12 cellular contexts compared by ENCODE assay signal in the genomic region with DNA sequence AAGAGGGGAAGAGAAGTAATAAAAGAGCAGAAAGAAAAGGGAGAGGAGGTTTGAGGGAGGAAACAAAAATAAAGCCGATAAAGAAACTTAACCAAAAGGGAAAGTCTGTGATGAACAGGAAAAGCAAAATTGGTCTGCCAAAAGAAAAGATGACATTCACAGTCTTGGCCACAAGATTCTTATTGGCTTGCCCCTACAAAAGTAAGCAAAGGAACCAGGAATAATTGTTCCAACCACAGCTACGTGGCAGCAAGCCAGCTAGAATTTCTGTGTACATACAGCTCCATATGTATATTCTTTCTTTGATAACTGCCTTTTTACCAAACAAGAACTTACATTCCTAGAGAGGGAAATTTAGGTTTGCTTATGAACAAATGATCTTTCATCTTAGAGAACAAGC.
DNase-seq lines count a peak whose midpoint lies in the region; ATAC-seq, FAIRE-seq and TF ChIP-seq lines count a peak whose summit lies in the region.
"Had no signal": no experiment of that assay in that cellular context is flagged by ENCODE, and none has a peak within 500 bp of the region (broad histone marks: within the 10 kb centered on the region; RNA-seq: fewer than 3 reads in every experiment).

No MANE protein-coding gene starts in this region.

- dilution Hi-C loops in keratinocyte (cut with MboI; ENCODE audit: extremely low pct_ligation_motif_present, low sequenced_read_pairs), result no loop called here

- H3K36me3 ChIP-seq in keratinocyte (ENCODE audit: control insufficient read depth in 2 of 2, extremely low read depth in 1 of 2, insufficient read depth in 2 of 2, low read length in 2 of 2), result peaks cover 17 to 22% of the 10 kb centered on the region in 2 experiments
- peaks cover 3% of the 10 kb centered on the region for H3K36me3 ChIP-seq in CD4-positive, alpha-beta memory T cell (ENCODE audit: insufficient read depth, low read length)
- H3K36me3 ChIP-seq: breast epithelium had no signal

- H3K27ac Mint-ChIP-seq in activated naive CD8-positive, alpha-beta T cell treated with anti-CD3 and anti-CD28 coated beads for 36 hours, result peak overlapping the region; percentile 25
- H3K27ac Mint-ChIP-seq in CD4-positive, alpha-beta memory T cell, result peak overlapping the region in 1 of 7 donors; percentile 57
- H3K27ac Mint-ChIP-seq: memory B cell had no signal

- H3K27me3 ChIP-seq in keratinocyte (ENCODE audit: control insufficient read depth, extremely low read depth, insufficient read depth, low read length), result no peaks in the 10 kb centered on the region
- H3K27me3 ChIP-seq in CD4-positive, alpha-beta memory T cell (ENCODE audit: insufficient read depth, low read length), result no peaks in the 10 kb centered on the region
- H3K27me3 ChIP-seq: breast epithelium had no signal

- peaks cover 11% of the 10 kb centered on the region for H3K36me3 Mint-ChIP-seq in activated naive CD8-positive, alpha-beta T cell treated with anti-CD3 and anti-CD28 coated beads for 36 hours
- peaks cover 47 to 51% of the 10 kb centered on the region in 2 donors for H3K36me3 Mint-ChIP-seq in CD4-positive, alpha-beta memory T cell

- H3K4me1 ChIP-seq in keratinocyte (ENCODE audit: control insufficient read depth, extremely low read depth, insufficient read depth, low read length), result no peaks in the 10 kb centered on the region
- H3K4me1 ChIP-seq in CD4-positive, alpha-beta memory T cell (ENCODE audit: insufficient read depth, low read length), result no peaks in the 10 kb centered on the region
- H3K4me1 ChIP-seq: breast epithelium had no signal

- no peaks in the 10 kb centered on the region for H4K20me1 ChIP-seq in keratinocyte (ENCODE audit: control insufficient read depth, extremely low read depth, insufficient read depth, low read length)

- no peaks in the 10 kb centered on the region for H3K9me1 ChIP-seq in keratinocyte (ENCODE audit: control insufficient read depth, extremely low read depth, insufficient read depth, low read length)

- H3K4me3 ChIP-seq in keratinocyte (ENCODE audit: control insufficient read depth in 2 of 3, extremely low read depth in 1 of 3, insufficient read depth in 2 of 3, low read depth in 1 of 3, low read length in 3 of 3), result no peak overlapping the region
- H3K4me3 ChIP-seq in CD4-positive, alpha-beta memory T cell (ENCODE audit: low read length in 2 of 2), result no peak overlapping the region
- H3K4me3 ChIP-seq: breast epithelium had no signal

- H3K9me3 Mint-ChIP-seq in activated naive CD8-positive, alpha-beta T cell treated with anti-CD3 and anti-CD28 coated beads for 36 hours, result no peaks in the 10 kb centered on the region
- no peaks in the 10 kb centered on the region for H3K9me3 Mint-ChIP-seq in CD4-positive, alpha-beta memory T cell
- H3K9me3 Mint-ChIP-seq: memory B cell had no signal

- H3K27me3 Mint-ChIP-seq in activated naive CD8-positive, alpha-beta T cell treated with anti-CD3 and anti-CD28 coated beads for 36 hours, result no peaks in the 10 kb centered on the region
- H3K27me3 Mint-ChIP-seq in CD4-positive, alpha-beta memory T cell, result no peaks in the 10 kb centered on the region
- H3K27me3 Mint-ChIP-seq: memory B cell had no signal

- H3K4me3 Mint-ChIP-seq in activated naive CD8-positive, alpha-beta T cell treated with anti-CD3 and anti-CD28 coated beads for 36 hours, result no peak overlapping the region
- no peak overlapping the region for H3K4me3 Mint-ChIP-seq in CD4-positive, alpha-beta memory T cell
- H3K4me3 Mint-ChIP-seq: memory B cell had no signal

- H3K4me1 Mint-ChIP-seq in activated naive CD8-positive, alpha-beta T cell treated with anti-CD3 and anti-CD28 coated beads for 36 hours, result peaks cover 17% of the 10 kb centered on the region
- H3K4me1 Mint-ChIP-seq in CD4-positive, alpha-beta memory T cell, result peaks cover 0 to 10% (median 2%) of the 10 kb centered on the region in 4 donors
- H3K4me1 Mint-ChIP-seq: memory B cell had no signal

- no peaks in the 10 kb centered on the region for H3K9me3 ChIP-seq in keratinocyte (ENCODE audit: control insufficient read depth, low read depth, low read length)
- H3K9me3 ChIP-seq in CD4-positive, alpha-beta memory T cell (ENCODE audit: control insufficient read depth in 1 of 2, low read length in 2 of 2), result no peaks in the 10 kb centered on the region
- H3K9me3 ChIP-seq: breast epithelium had no signal

- no peaks in the 10 kb centered on the region for H3K79me2 ChIP-seq in keratinocyte (ENCODE audit: control insufficient read depth, insufficient read depth, low read length)

- no peak overlapping the region for H2AFZ ChIP-seq in keratinocyte (ENCODE audit: control insufficient read depth, low read length)

- intact Hi-C loops in CD4-positive, alpha-beta memory T cell (cut with micrococcal nuclease), result no loop called here

- no peak overlapping the region for H3K4me2 ChIP-seq in keratinocyte (ENCODE audit: control insufficient read depth, extremely low read depth, insufficient read depth, low read depth, low read length)

- DNase-seq in AG09319 (ENCODE audit: extremely low read depth, low read depth), result peak; percentile 31
- DNase-seq in HS-27A (ENCODE audit: low read depth), result peak; percentile 62
- peak; percentile 25 for DNase-seq in activated naive CD8-positive, alpha-beta T cell treated with anti-CD3 and anti-CD28 coated beads for 36 hours
- DNase-seq in keratinocyte (ENCODE audit: low read depth, low spot score), result no peak
- no peak for DNase-seq in CD4-positive, alpha-beta memory T cell
- DNase-seq in stimulated activated naive CD4-positive, alpha-beta T cell treated with Interleukin-2 at 50 U/mL for 16 hours (lab: John Stamatoyannopoulos, UW), result no peak
- DNase-seq: T-helper 9 cell had no signal

- FAIRE-seq in keratinocyte (lab: Jason Lieb, UNC), result peak; percentile 67
- FAIRE-seq: G401.6 had no signal

- POLR2A ChIA-PET in CD4-positive, alpha-beta memory T cell (lab: Charles Lee; ENCODE audit: partially characterized antibody), result no interaction called here

- no peak for ATAC-seq in GM21526 (IDR thresholded peaks at IDR 0.05; ENCODE audit: low FRiP score, unreplicated experiment)
- ATAC-seq in GM21619 (IDR thresholded peaks at IDR 0.05; ENCODE audit: unreplicated experiment), result no peak

- no peak overlapping the region for H3K9ac ChIP-seq in keratinocyte (ENCODE audit: control insufficient read depth, extremely low read depth, insufficient read depth, low read length)

- CTCF ChIA-PET in CD4-positive, alpha-beta memory T cell (lab: Charles Lee; ENCODE audit: partially characterized antibody), result interaction anchor here (0.7 kb wide), 1 partner anchor 253 kb away, joined by 5 read pairs; no protein-coding TSS in a partner anchor

- TF ChIP-seq CTCF in AG09319 (IDR thresholded peaks at IDR 0.05; ENCODE audit: low read depth, low read length) (no peak), keratinocyte (optimal IDR thresholded peaks at IDR 0.05 in 1 of 3, IDR thresholded peaks at IDR 0.05 in 1 of 3, conservative IDR thresholded peaks at IDR 0.05 in 1 of 3; ENCODE audit: extremely low read depth in 1 of 3, insufficient read depth in 2 of 3, low read length in 3 of 3) (no peak)

- H3K27ac ChIP-seq in keratinocyte (ENCODE audit: control insufficient read depth, insufficient read depth, low read length), result no peak overlapping the region
- H3K27ac ChIP-seq in CD4-positive, alpha-beta memory T cell (ENCODE audit: low read depth, low read length), result no peak overlapping the region
- H3K27ac ChIP-seq: breast epithelium had no signal

Comparison
In these comparisons a context has a peak if more than half of its experiments do, and no peak if none do; other contexts are left out.
1. DNase-seq: peak in AG09319 (single experiment), HS-27A (single experiment) and activated naive CD8-positive, alpha-beta T cell treated with anti-CD3 and anti-CD28 coated beads for 36 hours (single experiment); none in keratinocyte (single experiment), CD4-positive, alpha-beta memory T cell (0 of 5) and stimulated activated naive CD4-positive, alpha-beta T cell treated with Interleukin-2 at 50 U/mL for 16 hours (single experiment).